ENCODE assay signal across 1 cellular context in genomic region chr7:101236292-101236691, GRCh38.
TF ChIP-seq lines count a peak whose summit lies in the region.

No MANE protein-coding gene starts in this region.

TF ChIP-seq in GM23338, 12 proteins besides CTCF, POLR2A, EP300 and RAD21:
- TF ChIP-seq EZH2 (IDR thresholded peaks at IDR 0.05; ENCODE audit: low read depth, unreplicated experiment) (no peak), STAT1 (IDR thresholded peaks at IDR 0.05; ENCODE audit: unreplicated experiment) (no peak), NANOG (IDR thresholded peaks at IDR 0.05; ENCODE audit: borderline replicate concordance) (no peak), ZNF462 (CRISPR knock-in tag; IDR thresholded peaks at IDR 0.05) (no peak), JUNB (IDR thresholded peaks at IDR 0.05; ENCODE audit: unreplicated experiment) (no peak), POLR2AphosphoS5 (IDR thresholded peaks at IDR 0.05; ENCODE audit: low read depth) (no peak), REST (IDR thresholded peaks at IDR 0.05; ENCODE audit: unreplicated experiment) (no peak), CREB1 (CRISPR knock-in tag; IDR thresholded peaks at IDR 0.05; ENCODE audit: low read depth) (no peak), ZNF331 (CRISPR knock-in tag; IDR thresholded peaks at IDR 0.05; ENCODE audit: low read depth) (no peak), ZNF114 (CRISPR knock-in tag; IDR thresholded peaks at IDR 0.05) (no peak), ETS1 (IDR thresholded peaks at IDR 0.05) (no peak), EZH2phosphoT487 (IDR thresholded peaks at IDR 0.05; ENCODE audit: unreplicated experiment) (no peak)
